Comparison of ENCODE assay signal across 1 cellular context in the genomic region with DNA sequence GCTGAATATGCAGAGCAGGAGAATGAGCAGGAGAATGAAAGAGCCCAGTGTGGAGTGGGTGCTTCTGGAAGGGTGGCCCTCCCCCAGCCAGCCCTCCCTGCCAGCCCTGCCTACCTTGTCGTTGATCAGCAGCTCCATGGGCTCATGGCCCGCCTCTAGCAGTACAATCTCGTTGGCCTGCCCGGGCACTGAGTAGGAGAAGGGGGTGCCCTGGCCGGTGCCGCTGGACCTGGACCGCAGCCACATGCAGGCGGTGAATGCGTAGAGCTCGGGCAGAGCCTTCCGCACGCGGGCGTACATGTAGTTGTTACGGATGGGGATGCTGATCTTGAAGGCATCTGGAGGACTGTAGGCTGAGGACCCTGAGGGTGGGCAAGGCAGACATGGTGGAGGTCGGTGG.
TF ChIP-seq lines count a peak whose summit lies in the region.

No MANE protein-coding gene starts in this region.

TF ChIP-seq in H1, 55 proteins besides CTCF, POLR2A, EP300 and RAD21:
- TF ChIP-seq KDM5A (IDR thresholded peaks at IDR 0.05; ENCODE audit: low read length) (no peak), SRF (IDR thresholded peaks at IDR 0.05; ENCODE audit: low read depth, low read length) (no peak), YY1 (IDR thresholded peaks at IDR 0.05; ENCODE audit: low read depth, low read length) (no peak), CHD1 (IDR thresholded peaks at IDR 0.05; ENCODE audit: low read depth, low read length) (no peak), SIN3A (conservative IDR thresholded peaks at IDR 0.05 in 1 of 2, IDR thresholded peaks at IDR 0.05 in 1 of 2; ENCODE audit: low read depth in 1 of 2, low read length in 2 of 2) (no peak)
